In the genomic region with DNA sequence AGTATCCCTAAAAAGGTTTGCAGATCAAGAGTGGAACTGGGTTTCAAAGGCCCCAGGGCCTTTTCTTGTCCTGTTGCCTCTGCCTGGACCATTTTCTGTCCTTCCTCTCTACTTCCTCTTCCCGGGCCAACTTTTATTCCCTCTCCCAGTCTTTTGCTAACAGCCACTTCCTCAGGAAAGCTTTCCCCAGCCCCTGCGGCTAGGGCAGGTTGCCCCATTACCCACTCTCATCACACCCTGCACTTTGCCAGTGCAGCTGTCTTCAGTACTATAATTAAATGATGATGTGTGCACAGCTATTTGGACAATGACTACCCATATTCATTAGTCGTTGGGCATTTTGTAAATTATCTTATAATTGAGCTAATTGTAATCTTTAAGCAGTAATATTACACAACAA, we compare ENCODE assay signal across 17 cellular contexts.
A peak's percentile ranks its signal among the peaks of the same experiment; 100 is the strongest.
DNase-seq lines count a peak whose midpoint lies in the region; ATAC-seq, FAIRE-seq and TF ChIP-seq lines count a peak whose summit lies in the region.
"Had no signal": no experiment of that assay in that cellular context is flagged by ENCODE, and none has a peak within 500 bp of the region (broad histone marks: within the 10 kb centered on the region; RNA-seq: fewer than 3 reads in every experiment).

No MANE protein-coding gene starts in this region.

- H3K4me1 ChIP-seq in heart left ventricle (peaks cover 0 to 87% (median 41%) of the 10 kb centered on the region in 12 donors), PC-9 (replicated peaks; ENCODE audit: insufficient read depth) (peaks cover 7% of the 10 kb centered on the region), right atrium auricular region (peaks cover 0 to 69% of the 10 kb centered on the region in 2 donors), upper lobe of right lung (peaks cover 39% of the 10 kb centered on the region)

- TF ChIP-seq POLR2A in heart left ventricle (IDR thresholded peaks at IDR 0.05): no peak
- TF ChIP-seq POLR2A in GM12891 (IDR thresholded peaks at IDR 0.05; ENCODE audit: low read depth, low read length): no peak

- H4K20me1 ChIP-seq in PC-9 (ENCODE audit: insufficient read depth): no peaks in the 10 kb centered on the region

- peak in 1 of 5 donors; percentile 41 for DNase-seq in heart left ventricle
- no peak for DNase-seq in cardiac septum (ENCODE audit: low spot score)
- no peak for DNase-seq in PC-9
- no peak for DNase-seq in right atrium auricular region (ENCODE audit: low spot score)
- no peak for DNase-seq in upper lobe of right lung
- no peak for DNase-seq in activated naive CD4-positive, alpha-beta T cell treated with anti-CD3 and anti-CD28 coated beads, Interleukin-2, amount 50 U/mL, for 72 hours (ENCODE audit: low spot score in 2 of 2)
- DNase-seq in NCI-H345 treated with DMSO at 0.1 percent for 48 hours (lab: John Stamatoyannopoulos, UW; ENCODE audit: unreplicated experiment): no peak
- DNase-seq in GM12891 (ENCODE audit: insufficient read length, low spot score): no peak
- DNase-seq: activated CD4-positive, alpha-beta T cell treated with anti-CD3 and anti-CD28 coated beads for 48 hours; activated T-cell treated with anti-CD3 and anti-CD28 coated beads for 4 hours; H9; Peyer's patch had no signal

- intact Hi-C loops in heart left ventricle (cut with DNase I) (loop anchor here in 4 of 10 donors (10.0 kb wide), 4 partner anchors 54 to 256 kb away; no protein-coding TSS in a partner anchor), cardiac septum (cut with DNase I) (no loop called here), PC-9 (cut with micrococcal nuclease; ENCODE audit: unreplicated experiment) (loop anchor here (10.0 kb wide), 1 partner anchor 144 kb away; no protein-coding TSS in a partner anchor), upper lobe of right lung (cut with DNase I) (no loop called here)

- H3K27ac ChIP-seq in heart left ventricle (peak overlapping the region in 7 of 12 donors; percentile 27 to 70 (median 34)), PC-9 (no peak overlapping the region), right atrium auricular region (peak overlapping the region; percentile 47 to 88), upper lobe of right lung (peak overlapping the region; percentile 33)
- H3K27ac ChIP-seq: neural progenitor cell, Peyer's patch, suprapubic skin had no signal

- H3F3A ChIP-seq in PC-9 (ENCODE audit: insufficient read depth, low read depth): no peaks in the 10 kb centered on the region

- no peaks in the 10 kb centered on the region for H3K9me3 ChIP-seq in heart left ventricle
- H3K9me3 ChIP-seq in PC-9 (ENCODE audit: insufficient read depth, low read depth): no peaks in the 10 kb centered on the region
- no peaks in the 10 kb centered on the region for H3K9me3 ChIP-seq in right atrium auricular region
- no peaks in the 10 kb centered on the region for H3K9me3 ChIP-seq in upper lobe of right lung
- H3K9me3 ChIP-seq: adrenal gland, Peyer's patch, suprapubic skin had no signal

- no peaks in the 10 kb centered on the region for H3K79me2 ChIP-seq in PC-9 (ENCODE audit: low read depth)

- no peaks in the 10 kb centered on the region for H3K36me3 ChIP-seq in heart left ventricle
- no peaks in the 10 kb centered on the region for H3K36me3 ChIP-seq in PC-9 (ENCODE audit: low read depth)
- H3K36me3 ChIP-seq in right atrium auricular region: no peaks in the 10 kb centered on the region
- H3K36me3 ChIP-seq in upper lobe of right lung: no peaks in the 10 kb centered on the region
- H3K36me3 ChIP-seq: adrenal gland, neural progenitor cell, Peyer's patch, suprapubic skin had no signal

- 0 out of 2 replicates have a peak overlapping the region, but pooled peaks have one; percentile 20 for H3K4me2 ChIP-seq in PC-9
- H3K4me2 ChIP-seq: neural progenitor cell had no signal

- no TSS peak for BruUV-seq in PC-9 (replicated peaks; lab: Mats Ljungman, UMichigan)

- WGBS in heart left ventricle, 4 donors: 38 to 56% (median 48%) methylated on average over 3 of the region's 3 CpGs

- no peak overlapping the region for H2AFZ ChIP-seq in PC-9

- no peaks in the 10 kb centered on the region for H3K27me3 ChIP-seq in heart left ventricle
- no peaks in the 10 kb centered on the region for H3K27me3 ChIP-seq in PC-9 (ENCODE audit: insufficient read depth, low read depth)
- no peaks in the 10 kb centered on the region for H3K27me3 ChIP-seq in right atrium auricular region
- no peaks in the 10 kb centered on the region for H3K27me3 ChIP-seq in upper lobe of right lung
- H3K27me3 ChIP-seq: adrenal gland, neural progenitor cell, Peyer's patch, suprapubic skin had no signal

- CTCF ChIA-PET in PC-9 (lab: Charles Lee): no interaction called here

- no peaks in the 10 kb centered on the region for H3K36me3 Mint-ChIP-seq in activated naive CD4-positive, alpha-beta T cell treated with anti-CD3 and anti-CD28 coated beads, Interleukin-2, amount 50 U/mL, for 72 hours
- H3K36me3 Mint-ChIP-seq: neural progenitor cell had no signal

- H3K4me3 ChIP-seq in heart left ventricle (no peak overlapping the region), PC-9 (no peak overlapping the region), right atrium auricular region (no peak overlapping the region), upper lobe of right lung (no peak overlapping the region)
- H3K4me3 ChIP-seq: adrenal gland, neural progenitor cell, Peyer's patch, suprapubic skin had no signal

- no peak for FAIRE-seq in GM12891 (lab: Jason Lieb, UNC)
- FAIRE-seq: D721Med, small intestine had no signal

- POLR2A ChIA-PET in PC-9 (lab: Charles Lee; ENCODE audit: unreplicated experiment): interaction anchor here (0.6 kb wide), 2 partner anchors 97 to 418 kb away, joined by 4 to 13 read pairs; no protein-coding TSS in a partner anchor

- no peaks in the 10 kb centered on the region for H3K9me2 ChIP-seq in PC-9 (ENCODE audit: insufficient read depth)

- ATAC-seq in heart left ventricle (peak in 2 of 4 donors; percentile 15 to 41), upper lobe of right lung (no peak)
- ATAC-seq in activated naive CD4-positive, alpha-beta T cell treated with anti-CD3 and anti-CD28 coated beads, Interleukin-2, amount 50 U/mL, for 72 hours: no peak

- H3K9me3 Mint-ChIP-seq in activated naive CD4-positive, alpha-beta T cell treated with anti-CD3 and anti-CD28 coated beads, Interleukin-2, amount 50 U/mL, for 72 hours: no peaks in the 10 kb centered on the region
- H3K9me3 Mint-ChIP-seq: H9, neural progenitor cell had no signal

- no peak for TF ChIP-seq CTCF in heart left ventricle (IDR thresholded peaks at IDR 0.05)
- no peak for TF ChIP-seq CTCF in PC-9 (conservative IDR thresholded peaks at IDR 0.05)
- TF ChIP-seq CTCF in right atrium auricular region (IDR thresholded peaks at IDR 0.05): no peak
- no peak for TF ChIP-seq CTCF in upper lobe of right lung (IDR thresholded peaks at IDR 0.05)

- H3K27ac Mint-ChIP-seq in activated naive CD4-positive, alpha-beta T cell treated with anti-CD3 and anti-CD28 coated beads, Interleukin-2, amount 50 U/mL, for 72 hours: peak overlapping the region in 1 of 2 donors; percentile 40

TF ChIP-seq in GM12891, 5 proteins besides CTCF, POLR2A, EP300 and RAD21:
- TF ChIP-seq POU2F2 (IDR thresholded peaks at IDR 0.05; ENCODE audit: low read depth, low read length): no peak
- TF ChIP-seq PAX5 (IDR thresholded peaks at IDR 0.05; ENCODE audit: insufficient read depth, low read length, severe bottlenecking): no peak
- no peak for TF ChIP-seq TAF1 (IDR thresholded peaks at IDR 0.05; ENCODE audit: low read depth, low read length)
- no peak for TF ChIP-seq SPI1 (IDR thresholded peaks at IDR 0.05; ENCODE audit: low read depth, low read length)
- TF ChIP-seq POLR2AphosphoS5 (IDR thresholded peaks at IDR 0.05; ENCODE audit: low read depth, low read length): no peak
